Comparison of ENCODE assay signal across 9 cellular contexts in genomic region chr6:158014505-158015187, GRCh38. TPM values are rescaled to one million over a fixed set of nuclear protein-coding genes. Genes with fewer than 3 reads are reported as not detected.
DNase-seq lines count a peak whose midpoint lies in the region; ATAC-seq and TF ChIP-seq lines count a peak whose summit lies in the region.
"Had no signal": no experiment of that assay in that cellular context is flagged by ENCODE, and none has a peak within 500 bp of the region (broad histone marks: within the 10 kb centered on the region; RNA-seq: fewer than 3 reads in every experiment).

No MANE protein-coding gene starts in this region.

- H3K9me3 ChIP-seq in left ventricle myocardium inferior (replicated peaks) (no peaks in the 10 kb centered on the region), right cardiac atrium (ENCODE audit: control insufficient read depth, low read length) (no peaks in the 10 kb centered on the region)

- H3K4me1 ChIP-seq in left ventricle myocardium inferior (peaks cover 41% of the 10 kb centered on the region), right cardiac atrium (ENCODE audit: control insufficient read depth, insufficient read depth, low read length) (peaks cover 6% of the 10 kb centered on the region)

- peaks cover 0 to 2% of the 10 kb centered on the region in 2 donors for H3K9me3 Mint-ChIP-seq in activated T-cell treated with anti-CD3 and anti-CD28 coated beads, Interleukin-2, amount 50 U/mL, for 72 hours

- H3K4me3 ChIP-seq in left ventricle myocardium inferior (no peak overlapping the region), right cardiac atrium (ENCODE audit: low read length) (no peak overlapping the region)

- DNase-seq in left ventricle myocardium inferior (peak; percentile 3), right cardiac atrium (no peak), kidney tubule cell (ENCODE audit: low spot score) (peak; percentile 36), SIG-M5 (lab: John Stamatoyannopoulos, UW) (no peak), NCI-H774 (lab: John Stamatoyannopoulos, UW) (no peak)
- no peak for DNase-seq in activated T-cell treated with anti-CD3 and anti-CD28 coated beads, Interleukin-2, amount 50 U/mL, for 72 hours
- DNase-seq: stimulated activated naive CD4-positive, alpha-beta T cell treated with Interleukin-2 at 50 U/mL for 16 hours had no signal

- no peaks in the 10 kb centered on the region for H3K27me3 ChIP-seq in left ventricle myocardium inferior (ENCODE audit: low read depth)
- no peaks in the 10 kb centered on the region for H3K27me3 ChIP-seq in right cardiac atrium (ENCODE audit: control insufficient read depth, insufficient read depth)

- H3K36me3 Mint-ChIP-seq in activated T-cell treated with anti-CD3 and anti-CD28 coated beads, Interleukin-2, amount 50 U/mL, for 72 hours (ENCODE audit: insufficient read depth in 2 of 2) = peaks cover 2 to 4% of the 10 kb centered on the region in 2 donors

- H3K27ac ChIP-seq in left ventricle myocardium inferior (replicated peaks) (no peak overlapping the region), right cardiac atrium (ENCODE audit: low read length) (no peak overlapping the region)

- 96% methylated on average over 6 of the region's 6 CpGs for WGBS in right cardiac atrium

- intact Hi-C loops in left ventricle myocardium inferior (cut with micrococcal nuclease) (no loop called here), right cardiac atrium (cut with DNase I) (no loop called here)

- H3K27me3 Mint-ChIP-seq in activated T-cell treated with anti-CD3 and anti-CD28 coated beads, Interleukin-2, amount 50 U/mL, for 72 hours (ENCODE audit: low read depth) = no peaks in the 10 kb centered on the region

- H3K36me3 ChIP-seq in left ventricle myocardium inferior = no peaks in the 10 kb centered on the region

- H3K4me1 Mint-ChIP-seq in activated T-cell treated with anti-CD3 and anti-CD28 coated beads, Interleukin-2, amount 50 U/mL, for 72 hours (ENCODE audit: low read depth) = peaks cover 57% of the 10 kb centered on the region

- peak overlapping the region; percentile 74 for H3K27ac Mint-ChIP-seq in activated T-cell treated with anti-CD3 and anti-CD28 coated beads, Interleukin-2, amount 50 U/mL, for 72 hours

- H3K4me3 Mint-ChIP-seq in activated T-cell treated with anti-CD3 and anti-CD28 coated beads, Interleukin-2, amount 50 U/mL, for 72 hours = peak overlapping the region in 1 of 2 donors; percentile 21

- no peak for ATAC-seq in right cardiac atrium
- peak; percentile 70 to 81 for ATAC-seq in activated T-cell treated with anti-CD3 and anti-CD28 coated beads, Interleukin-2, amount 50 U/mL, for 72 hours (replicated peaks in 1 of 2)
- no peak for ATAC-seq in GM18868 (IDR thresholded peaks at IDR 0.05; ENCODE audit: unreplicated experiment)
- ATAC-seq in HG03045 (IDR thresholded peaks at IDR 0.05; ENCODE audit: unreplicated experiment) = no peak

- TF ChIP-seq CTCF in left ventricle myocardium inferior (IDR thresholded peaks at IDR 0.05; ENCODE audit: borderline replicate concordance) = no peak

RNA-seq across cellular contexts. Expression of gene SYNJ2, which starts 33.0 kb away (rescaled TPM):
- total RNA-seq in left ventricle myocardium inferior (12.3 TPM), right cardiac atrium (10 to 100 TPM; 13.4 to 26.3 (median 20.4) TPM)
- 9.5 TPM for polyA plus RNA-seq in right cardiac atrium
- 10 to 100 TPM; 22.6 to 29.8 TPM for total RNA-seq in activated T-cell treated with anti-CD3 and anti-CD28 coated beads, Interleukin-2, amount 50 U/mL, for 72 hours

Comparison
In these comparisons a context has a peak if more than half of its experiments do, and no peak if none do; other contexts are left out.
1. DNase-seq: peak in left ventricle myocardium inferior (single experiment) and kidney tubule cell (single experiment); none in right cardiac atrium (0 of 3), activated T-cell treated with anti-CD3 and anti-CD28 coated beads, Interleukin-2, amount 50 U/mL, for 72 hours (0 of 2), SIG-M5 (single experiment) and NCI-H774 (single experiment).
2. ATAC-seq: peak in activated T-cell treated with anti-CD3 and anti-CD28 coated beads, Interleukin-2, amount 50 U/mL, for 72 hours (2 of 2); none in right cardiac atrium (0 of 2), GM18868 (single experiment) and HG03045 (single experiment).